29 cellular contexts compared by ENCODE assay signal in the genomic region with DNA sequence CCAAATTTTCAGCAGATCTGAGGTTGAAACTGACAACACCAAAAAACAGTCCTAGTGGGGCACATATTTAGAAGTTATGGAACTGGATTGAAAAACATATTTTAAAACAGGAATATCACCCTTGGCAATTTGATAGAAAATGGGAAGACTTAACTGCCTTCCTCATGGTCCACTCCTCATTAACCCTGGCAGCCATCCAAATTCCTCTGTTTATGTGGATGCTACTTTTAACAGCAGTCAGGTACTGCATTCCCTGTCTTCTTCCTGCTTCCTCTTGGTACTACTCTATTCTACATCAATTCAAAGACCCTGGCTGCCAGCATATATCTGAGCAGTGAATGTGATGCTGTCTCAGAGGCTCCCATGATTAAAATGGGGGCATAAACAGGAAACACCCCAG. TPM values are rescaled to one million over a fixed set of nuclear protein-coding genes. Genes with fewer than 3 reads are reported as not detected.
DNase-seq lines count a peak whose midpoint lies in the region; ATAC-seq, FAIRE-seq and TF ChIP-seq lines count a peak whose summit lies in the region.
"Had no signal": no experiment of that assay in that cellular context is flagged by ENCODE, and none has a peak within 500 bp of the region (broad histone marks: within the 10 kb centered on the region; RNA-seq: fewer than 3 reads in every experiment).

No MANE protein-coding gene starts in this region.

- peaks cover 10% of the 10 kb centered on the region for H3K4me1 ChIP-seq in GM12878 (ENCODE audit: control insufficient read depth, insufficient read depth, low read length)

- no peaks in the 10 kb centered on the region for H3K36me3 Mint-ChIP-seq in HFFc6 (ENCODE audit: low read depth)
- H3K36me3 Mint-ChIP-seq: activated naive CD4-positive, alpha-beta T cell treated with anti-CD3 and anti-CD28 coated beads, Interleukin-2, amount 10 ng/mL, durations not matched to agents 7 days and 5 days had no signal

- H3K4me3 ChIP-seq in GM12878 = no peak overlapping the region
- H3K4me3 ChIP-seq: heart left ventricle, MG63, pancreas, upper lobe of right lung had no signal

- intact Hi-C loops in GM12878 (cut with micrococcal nuclease; ENCODE audit: unreplicated experiment) = no loop called here
- intact Hi-C loops in Right ventricle myocardium superior (cut with DNase I) = no loop called here

- H3K4me2 ChIP-seq in GM12878 (ENCODE audit: control insufficient read depth, insufficient read depth) = no peak overlapping the region

- no peak overlapping the region for H3K4me3 Mint-ChIP-seq in HFFc6
- H3K4me3 Mint-ChIP-seq: activated naive CD4-positive, alpha-beta T cell treated with anti-CD3 and anti-CD28 coated beads, Interleukin-2, amount 10 ng/mL, durations not matched to agents 7 days and 5 days; activated T-helper 1 cell treated with anti-CD3 and anti-CD28 coated beads, Interleukin-12 subunit alpha, Interleukin-12 subunit beta, Interleukin-2, Interleukin-4 antibody, amounts not matched to agents 30 ng/mL and 10 ng/mL and 1 ng/mL, durations not matched to agents 14 hours and 24 hours and 36 hours; endodermal cell; neural crest cell; T-helper 17 cell had no signal

- TF ChIP-seq POLR2A in GM12878 (IDR thresholded peaks at IDR 0.05; ENCODE audit: low read depth, low read length) = no peak

- no peak for FAIRE-seq in GM12878 (lab: Jason Lieb, UNC)
- FAIRE-seq: colon, pancreas had no signal

- RAD21 ChIA-PET in GM12878 (lab: Charles Lee; ENCODE audit: unreplicated experiment) = interaction anchor here (0.9 to 1.9 kb wide), 4 partner anchors 10 to 55 kb away, joined by 3 to 10 read pairs (median 4); a partner anchor contains a TSS

- H3K4me1 Mint-ChIP-seq in HFFc6 (ENCODE audit: low read depth) = peaks cover 40% of the 10 kb centered on the region

- DNase-seq in NCI-H82 (lab: John Stamatoyannopoulos, UW) = peak; percentile 73
- DNase-seq in NCI-H82 treated with DMSO at 0.1 percent for 48 hours (lab: John Stamatoyannopoulos, UW; ENCODE audit: unreplicated experiment) = no peak
- DNase-seq in EH (ENCODE audit: low read depth) = peak; percentile 23
- DNase-seq in GM12878 (ENCODE audit: low read depth, low spot score) = no peak
- DNase-seq in substantia nigra (lab: John Stamatoyannopoulos, UW) = no peak
- DNase-seq in hepatic stellate cell (ENCODE audit: low spot score) = no peak
- no peak for DNase-seq in HFFc6
- DNase-seq in Right ventricle myocardium superior = no peak
- DNase-seq: activated CD4-positive, alpha-beta T cell treated with anti-CD3 and anti-CD28 coated beads, Interleukin-2, amount 50 U/mL, for 48 hours; activated naive CD4-positive, alpha-beta T cell treated with anti-CD3 and anti-CD28 coated beads, Interleukin-2, amount 10 ng/mL, durations not matched to agents 7 days and 5 days; amniotic stem cell; endodermal cell; foreskin fibroblast; GOT3; heart left ventricle; IMR-90; MG63; NCI-H1436; NCI-H526 treated with DMSO at 0.1 percent for 48 hours; pancreas; stimulated activated CD4-positive, alpha-beta T cell treated with anti-CD3 and anti-CD28 coated beads, Interleukin-2, amount 100 ng/mL, for 24 hours; T-helper 17 cell; upper lobe of right lung had no signal

- POLR2A ChIA-PET in GM12878 (lab: Charles Lee) = interaction anchor here (0.9 to 1.7 kb wide), 2 partner anchors 48 to 55 kb away, joined by 4 read pairs; no protein-coding TSS in a partner anchor

- SMC1A ChIA-PET in GM12878 (lab: Charles Lee; ENCODE audit: uncharacterized antibody, unreplicated experiment) = interaction anchor here (0.6 to 2.7 kb wide), 10 partner anchors 10 to 400 kb away, joined by 4 to 21 read pairs (median 6); no protein-coding TSS in a partner anchor

- CTCF ChIA-PET in GM12878 (lab: Yijun Ruan, JAX) = interaction anchor here (0.9 to 4.0 kb wide), 5 partner anchors 8 to 49 kb away, joined by 3 to 20 read pairs (median 3); no protein-coding TSS in a partner anchor

- no peak for TF ChIP-seq RAD21 in GM12878 (IDR thresholded peaks at IDR 0.05; ENCODE audit: insufficient read depth, low read depth, low read length)

- H3K79me2 ChIP-seq in GM12878 (ENCODE audit: control insufficient read depth, insufficient read depth, low read length) = peaks cover 16% of the 10 kb centered on the region

- H3K9me3 ChIP-seq in GM12878 (replicated peaks; ENCODE audit: control insufficient read depth, insufficient read depth, low read length) = no peaks in the 10 kb centered on the region
- H3K9me3 ChIP-seq: heart left ventricle, MG63, pancreas, upper lobe of right lung had no signal

- no peaks in the 10 kb centered on the region for H3K27me3 ChIP-seq in GM12878 (replicated peaks in 1 of 2; ENCODE audit: control insufficient read depth in 2 of 2, insufficient read depth in 2 of 2, low read length in 1 of 2)
- H3K27me3 ChIP-seq: heart left ventricle, MG63, pancreas, upper lobe of right lung had no signal

- ATAC-seq in GM12878 (peak; percentile 25; the same call in 2 of the 3 replicates), Right ventricle myocardium superior (ENCODE audit: poor library complexity) (no peak)
- ATAC-seq: activated CD4-positive, CD25-positive, alpha-beta regulatory T cell treated with anti-CD3 and anti-CD28 coated beads, Interleukin-2, amount 50 U/mL, for 24 hours; esophagus mucosa; SK-N-SH treated with all-trans-retinoic acid at 6 μM for 48 hours; T-helper 17 cell had no signal

- peaks cover 3% of the 10 kb centered on the region; the same call in 1 of the 2 replicates for H3K27me3 Mint-ChIP-seq in HFFc6 (ENCODE audit: insufficient read depth)
- H3K27me3 Mint-ChIP-seq: activated naive CD4-positive, alpha-beta T cell treated with anti-CD3 and anti-CD28 coated beads, Interleukin-2, amount 10 ng/mL, durations not matched to agents 7 days and 5 days; T-helper 17 cell had no signal

- no peak overlapping the region for H3K27ac Mint-ChIP-seq in HFFc6
- H3K27ac Mint-ChIP-seq: activated naive CD4-positive, alpha-beta T cell treated with anti-CD3 and anti-CD28 coated beads, Interleukin-2, amount 10 ng/mL, durations not matched to agents 7 days and 5 days; activated T-helper 1 cell treated with anti-CD3 and anti-CD28 coated beads, Interleukin-12 subunit alpha, Interleukin-12 subunit beta, Interleukin-2, Interleukin-4 antibody, amounts not matched to agents 30 ng/mL and 10 ng/mL and 1 ng/mL, durations not matched to agents 14 hours and 24 hours and 36 hours; endodermal cell had no signal

- TF ChIP-seq EP300 in GM12878 (IDR thresholded peaks at IDR 0.05; ENCODE audit: borderline replicate concordance in 1 of 2, control insufficient read depth in 1 of 2, low read depth in 2 of 2, low read length in 2 of 2) = no peak

- no peaks in the 10 kb centered on the region for H4K20me1 ChIP-seq in GM12878 (ENCODE audit: control insufficient read depth, insufficient read depth)

- in situ Hi-C loops in GM12878 (cut with MboI) = no loop called here

- TF ChIP-seq CTCF in GM12878 (IDR thresholded peaks at IDR 0.05 in 2 of 3, conservative IDR thresholded peaks at IDR 0.05 in 1 of 3; ENCODE audit: control insufficient read depth in 2 of 3, extremely low read depth in 1 of 3, insufficient read depth in 1 of 3, low read depth in 3 of 3, low read length in 3 of 3) = no peak
- TF ChIP-seq CTCF in HFFc6 (IDR thresholded peaks at IDR 0.05) = no peak

- no TSS peak for BruUV-seq in GM12878 (replicated peaks; lab: Mats Ljungman, UMichigan)

- H3K9ac ChIP-seq in GM12878 (ENCODE audit: control insufficient read depth, insufficient read depth, low read length) = no peak overlapping the region

- H2AFZ ChIP-seq in GM12878 (ENCODE audit: control insufficient read depth, low read depth, low read length) = no peak overlapping the region

- H3K27ac ChIP-seq in GM12878 (ENCODE audit: control insufficient read depth, insufficient read depth) (no peak overlapping the region), substantia nigra (ENCODE audit: low read depth, low read length, poor library complexity, severe bottlenecking) (peak overlapping the region; percentile 45)
- H3K27ac ChIP-seq: pancreas, upper lobe of right lung had no signal

- no peaks in the 10 kb centered on the region for H3K36me3 ChIP-seq in GM12878 (ENCODE audit: control insufficient read depth in 2 of 2, insufficient read depth in 2 of 2, low read length in 1 of 2)
- H3K36me3 ChIP-seq: heart left ventricle, MG63, pancreas, upper lobe of right lung had no signal

- H3K9me3 Mint-ChIP-seq in HFFc6 = no peaks in the 10 kb centered on the region
- H3K9me3 Mint-ChIP-seq: activated naive CD4-positive, alpha-beta T cell treated with anti-CD3 and anti-CD28 coated beads, Interleukin-2, amount 10 ng/mL, durations not matched to agents 7 days and 5 days; activated T-helper 1 cell treated with anti-CD3 and anti-CD28 coated beads, Interleukin-12 subunit alpha, Interleukin-12 subunit beta, Interleukin-2, Interleukin-4 antibody, amounts not matched to agents 30 ng/mL and 10 ng/mL and 1 ng/mL, durations not matched to agents 14 hours and 24 hours and 36 hours; endodermal cell; neural crest cell had no signal

TF ChIP-seq in GM12878, 131 proteins besides CTCF, POLR2A, EP300 and RAD21 (continues in another document):
- TF ChIP-seq STAT3 (IDR thresholded peaks at IDR 0.05; ENCODE audit: low read depth, low read length) (no peak), JUNB (IDR thresholded peaks at IDR 0.05) (no peak), DPF2 (IDR thresholded peaks at IDR 0.05) (no peak)

RNA-seq across cellular contexts. Expression of a gene that starts 54.3 kb away (rescaled TPM):
- total RNA-seq in GM12878 (2013; cell fraction: nucleolus; rRNA removed) = 284 and 339 TPM in 2 replicates
- total RNA-seq in GM12878 (2014; rRNA removed) (26.2 and 37.3 TPM in 2 replicates), GM12878 (2014; rRNA removed; fragmentation: Illumina TruSeq; extraction: Trizol) (28.3 and 29.1 TPM in 2 replicates), GM12878 (2021) (26.8 and 28.4 TPM in 2 replicates), Right ventricle myocardium superior (13.5 TPM)
- 21.8 TPM for polyA plus RNA-seq in GM12878 (2011; ENCODE audit: low read depth)
- polyA plus RNA-seq in GM12878 (2011; rRNA removed) (69.2 and 83.5 TPM in 2 replicates), GM12878 (2014; fragmentation: Illumina TruSeq; extraction: Trizol) (33.9 and 51.0 TPM in 2 replicates), GM12878 (2014; fragmentation: Nextera tagmentation; extraction: Ambion mirVana) (1 to 10 TPM; 6.7 to 9.9 TPM), GM12878 (2014; rRNA removed) (31.1 and 39.9 TPM in 2 replicates), GM12878 (2016; fragmentation: Nextera tagmentation; extraction: Ambion mirVana) (10 to 100 TPM; 12.0 to 14.8 TPM)
- polyA plus RNA-seq in GM12878 (2011; cell fraction: cytosol; rRNA removed) = 30.3 and 31.9 TPM in 2 replicates
- polyA plus RNA-seq in GM12878 (2011; cell fraction: nucleus; rRNA removed) = 137 and 139 TPM in 2 replicates
- polyA plus RNA-seq in GM12878 (2012) = 21.2 and 25.2 TPM in 2 replicates
- 55.1 and 82.7 TPM in 2 replicates for polyA minus RNA-seq in GM12878 (2011; rRNA and poly(A)+ RNA removed)
- polyA minus RNA-seq in GM12878 (2011; cell fraction: cytosol; rRNA and poly(A)+ RNA removed) = 17.4 and 24.4 TPM in 2 replicates
- polyA minus RNA-seq in GM12878 (2011; cell fraction: nucleus; rRNA and poly(A)+ RNA removed) = 46.2 and 60.8 TPM in 2 replicates
- 10 to 100 TPM; 14.3 to 18.6 (median 16.6) TPM for total RNA-seq in HFFc6 (2021; fragmentation: NEBNext Ultra II Directional; extraction: Animal tissue kit (Norgen Biotek cat#: 25700))

Comparison
In these comparisons a context has a peak if more than half of its experiments do, and no peak if none do; other contexts are left out.
1. DNase-seq: peak in NCI-H82 (single experiment) and EH (single experiment); none in NCI-H82 treated with DMSO at 0.1 percent for 48 hours (single experiment), GM12878 (single experiment), substantia nigra (0 of 49), hepatic stellate cell (single experiment), HFFc6 (single experiment) and Right ventricle myocardium superior (single experiment).